In the genomic region with DNA sequence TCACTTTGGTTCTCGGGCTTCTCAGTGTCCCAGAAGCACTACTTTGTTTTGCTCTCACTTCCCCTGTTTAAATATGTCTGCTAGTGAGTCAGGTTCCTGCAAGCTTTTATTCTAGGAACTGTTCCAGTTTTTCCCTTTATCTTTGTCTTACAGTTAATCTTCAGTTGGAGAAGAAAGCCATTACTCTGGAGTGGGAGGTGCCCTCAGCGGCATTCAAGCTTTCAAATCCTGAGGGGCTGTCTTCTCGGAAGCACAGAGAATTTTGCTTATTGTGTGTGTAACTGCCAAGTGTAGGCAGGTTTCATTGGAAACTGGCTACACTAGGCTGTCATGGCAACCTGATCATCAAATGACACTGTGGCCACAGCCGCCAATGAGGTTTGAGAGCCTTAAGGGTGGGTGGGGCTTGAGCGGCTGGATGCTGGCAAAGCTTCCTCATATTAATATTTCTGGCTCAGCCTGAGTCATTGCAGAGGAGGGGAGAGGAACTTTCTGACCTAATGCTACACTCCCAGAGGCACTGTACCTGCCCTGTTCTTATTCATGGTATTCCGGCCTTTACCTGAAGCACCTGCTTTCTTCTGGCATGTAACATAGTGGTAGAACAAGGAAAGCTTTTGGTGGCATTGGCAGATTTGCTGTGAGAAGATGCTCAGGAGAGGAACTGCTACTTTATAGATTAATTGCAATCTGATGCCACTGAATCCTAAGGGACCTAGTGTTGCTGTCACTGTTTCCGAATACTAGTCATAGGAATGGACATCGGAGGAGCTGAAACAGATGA, we compare ENCODE assay signal across 8 cellular contexts. TPM values are rescaled to one million over a fixed set of nuclear protein-coding genes. Genes with fewer than 3 reads are reported as not detected.
A peak's percentile ranks its signal among the peaks of the same experiment; 100 is the strongest.
DNase-seq lines count a peak whose midpoint lies in the region; ATAC-seq and TF ChIP-seq lines count a peak whose summit lies in the region.

No MANE protein-coding gene starts in this region.

- DNase-seq in AG10803 (ENCODE audit: low read depth) (peak; percentile 97), GM19240 (ENCODE audit: insufficient read length, low spot score) (peak; percentile 92), NCI-H69 (lab: John Stamatoyannopoulos, UW) (peak; percentile 96), lung microvascular endothelial cell (ENCODE audit: low read depth in 2 of 2) (peak; percentile 98)
- peak; percentile 93 for DNase-seq in activated CD4-positive, alpha-beta memory T cell treated with anti-CD3 and anti-CD28 coated beads for 36 hours
- DNase-seq in stimulated activated CD4-positive, alpha-beta T cell treated with anti-CD3 and anti-CD28 coated beads, TNF-alpha, amount 100 ng/mL, for 1 hour (ENCODE audit: low read depth in 3 of 3, low spot score in 1 of 3) = peak; percentile 35 to 56 (median 40)

- no peaks in the 10 kb centered on the region for H3K9me3 Mint-ChIP-seq in activated CD4-positive, alpha-beta memory T cell treated with anti-CD3 and anti-CD28 coated beads for 36 hours

- peaks cover 84% of the 10 kb centered on the region for H3K4me1 Mint-ChIP-seq in activated CD4-positive, alpha-beta memory T cell treated with anti-CD3 and anti-CD28 coated beads for 36 hours (ENCODE audit: low read depth)

- H3K4me3 Mint-ChIP-seq in activated CD4-positive, alpha-beta memory T cell treated with anti-CD3 and anti-CD28 coated beads for 36 hours = peak overlapping the region; percentile 54

- ATAC-seq in HG03439 (IDR thresholded peaks at IDR 0.05; ENCODE audit: unreplicated experiment) = peak; percentile 87

- no peaks in the 10 kb centered on the region for H3K27me3 Mint-ChIP-seq in activated CD4-positive, alpha-beta memory T cell treated with anti-CD3 and anti-CD28 coated beads for 36 hours

- H3K36me3 ChIP-seq in ectodermal cell (ENCODE audit: control insufficient read depth, insufficient read depth, low read length) = no peaks in the 10 kb centered on the region

- CTCF ChIA-PET in activated CD4-positive, alpha-beta memory T cell treated with anti-CD3 and anti-CD28 coated beads for 36 hours (lab: Charles Lee) = interaction anchor here (0.6 to 5.4 kb wide), 10 partner anchors 8 to 309 kb away, joined by 3 to 33 read pairs (median 5); partner anchors contain the start of gene CDK9

- peak overlapping the region; percentile 96 for H3K27ac Mint-ChIP-seq in activated CD4-positive, alpha-beta memory T cell treated with anti-CD3 and anti-CD28 coated beads for 36 hours

- H3K27ac ChIP-seq in ectodermal cell (ENCODE audit: insufficient read depth, low read depth, low read length, poor library complexity, severe bottlenecking) = peak overlapping the region; percentile 73

- H3K4me3 ChIP-seq in AG10803 (ENCODE audit: low read length) (peak overlapping the region; percentile 44), ectodermal cell (ENCODE audit: insufficient read depth, low read depth, low read length) (no peak overlapping the region)

- POLR2A ChIA-PET in activated CD4-positive, alpha-beta memory T cell treated with anti-CD3 and anti-CD28 coated beads for 36 hours (lab: Charles Lee) = interaction anchor here (0.8 to 2.3 kb wide), 4 partner anchors 26 to 119 kb away, joined by 3 to 7 read pairs (median 5); partner anchors contain the start of genes NAIF1 and SLC25A25

- intact Hi-C loops in activated CD4-positive, alpha-beta memory T cell treated with anti-CD3 and anti-CD28 coated beads for 36 hours (cut with micrococcal nuclease) = loop anchor here (1.0 to 5.0 kb wide), 2 partner anchors 22 to 33 kb away; partner anchors contain the start of gene PTGES2

- peaks cover 6% of the 10 kb centered on the region for H3K36me3 Mint-ChIP-seq in activated CD4-positive, alpha-beta memory T cell treated with anti-CD3 and anti-CD28 coated beads for 36 hours

- WGBS in ectodermal cell, 2 experiments = 74 to 77% methylated on average over 8 of the region's 8 CpGs

- no peaks in the 10 kb centered on the region for H3K27me3 ChIP-seq in ectodermal cell (ENCODE audit: control insufficient read depth, insufficient read depth, low read length, poor library complexity, severe bottlenecking)

- no peak for TF ChIP-seq CTCF in AG10803 (conservative IDR thresholded peaks at IDR 0.05; ENCODE audit: low read length)

- H3K9me3 ChIP-seq in ectodermal cell (ENCODE audit: control insufficient read depth, low read length) = no peaks in the 10 kb centered on the region

- peaks cover 26% of the 10 kb centered on the region for H3K4me1 ChIP-seq in ectodermal cell (ENCODE audit: control insufficient read depth, insufficient read depth, low read length)

RNA-seq across cellular contexts. Expression of gene SLC25A25, which starts 26.3 kb away (rescaled TPM):
- total RNA-seq in activated CD4-positive, alpha-beta memory T cell treated with anti-CD3 and anti-CD28 coated beads for 36 hours = 10 to 100 TPM; 17.1 to 17.3 TPM
- 10.5 TPM for polyA plus RNA-seq in ectodermal cell (2013, experiment 1 of 4)
- 9.7 TPM for polyA plus RNA-seq in ectodermal cell (2013, experiment 2 of 4)
- 7.8 TPM for polyA plus RNA-seq in ectodermal cell (2013, experiment 3 of 4)
- polyA plus RNA-seq in ectodermal cell (2013, experiment 4 of 4) = 7.4 TPM
- total RNA-seq in lung microvascular endothelial cell = 27.5 and 78.2 TPM in 2 replicates

RNA-seq across cellular contexts. Expression of gene NAIF1, which starts 27.2 kb away (rescaled TPM):
- total RNA-seq in activated CD4-positive, alpha-beta memory T cell treated with anti-CD3 and anti-CD28 coated beads for 36 hours = 10 to 100 TPM; 10.2 to 14.5 TPM
- 13.7 TPM for polyA plus RNA-seq in ectodermal cell (2013, experiment 1 of 4)
- polyA plus RNA-seq in ectodermal cell (2013, experiment 2 of 4) = 8.9 TPM
- polyA plus RNA-seq in ectodermal cell (2013, experiment 3 of 4) = 10.0 TPM
- 10.9 TPM for polyA plus RNA-seq in ectodermal cell (2013, experiment 4 of 4)
- 6.5 and 12.5 TPM in 2 replicates for total RNA-seq in lung microvascular endothelial cell

RNA-seq across cellular contexts. Expression of gene PTGES2, which starts 33.2 kb away (rescaled TPM):
- total RNA-seq in activated CD4-positive, alpha-beta memory T cell treated with anti-CD3 and anti-CD28 coated beads for 36 hours = 10 to 100 TPM; 43.4 to 43.6 TPM
- 48.7 TPM for polyA plus RNA-seq in ectodermal cell (2013, experiment 1 of 4)
- 48.7 TPM for polyA plus RNA-seq in ectodermal cell (2013, experiment 2 of 4)
- polyA plus RNA-seq in ectodermal cell (2013, experiment 3 of 4) = 35.3 TPM
- polyA plus RNA-seq in ectodermal cell (2013, experiment 4 of 4) = 41.3 TPM
- total RNA-seq in lung microvascular endothelial cell = 62.5 and 67.8 TPM in 2 replicates

RNA-seq across cellular contexts. Expression of gene LCN2, which starts 54.9 kb away (rescaled TPM):
- total RNA-seq in activated CD4-positive, alpha-beta memory T cell treated with anti-CD3 and anti-CD28 coated beads for 36 hours = not detected
- not detected for polyA plus RNA-seq in ectodermal cell (2013, experiment 1 of 4)
- not detected for polyA plus RNA-seq in ectodermal cell (2013, experiment 2 of 4)
- not detected for polyA plus RNA-seq in ectodermal cell (2013, experiment 3 of 4)
- polyA plus RNA-seq in ectodermal cell (2013, experiment 4 of 4) = not detected
- not detected in 2 replicates for total RNA-seq in lung microvascular endothelial cell

Comparison
In these comparisons a context has a peak if more than half of its experiments do, and no peak if none do; other contexts are left out.
1. DNase-seq: peak in every context shown above with its lines; median percentile 98 in lung microvascular endothelial cell; 97 in AG10803; 96 in NCI-H69; 93 in activated CD4-positive, alpha-beta memory T cell treated with anti-CD3 and anti-CD28 coated beads for 36 hours; 92 in GM19240; 40 in stimulated activated CD4-positive, alpha-beta T cell treated with anti-CD3 and anti-CD28 coated beads, TNF-alpha, amount 100 ng/mL, for 1 hour.